26 cellular contexts compared by ENCODE assay signal in the genomic region with DNA sequence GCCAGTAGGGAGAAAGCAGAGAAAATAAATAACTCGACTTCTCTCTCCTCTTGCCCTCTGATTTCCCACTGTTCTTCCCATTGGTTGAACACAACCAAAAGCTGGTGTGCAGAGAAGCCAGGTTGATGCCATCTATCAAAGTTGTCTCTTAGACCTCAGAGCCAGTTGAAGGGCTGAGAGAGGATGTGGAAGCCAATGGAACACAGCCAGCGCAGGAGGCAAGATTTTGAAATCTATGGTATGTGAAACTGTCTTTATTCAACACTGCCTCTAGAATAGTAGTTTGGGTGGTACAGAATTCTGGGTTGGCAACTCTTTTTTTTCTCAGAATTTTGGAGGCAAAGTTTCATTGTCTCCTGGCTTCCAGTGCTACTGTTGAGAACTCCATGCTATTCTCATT.
"Had no signal": no experiment of that assay in that cellular context is flagged by ENCODE, and none has a peak within 500 bp of the region (broad histone marks: within the 10 kb centered on the region; RNA-seq: fewer than 3 reads in every experiment).

No MANE protein-coding gene starts in this region.

- H3K4me3 Mint-ChIP-seq: activated CD4-positive, alpha-beta memory T cell treated with anti-CD3 and anti-CD28 coated beads for 36 hours; activated CD4-positive, alpha-beta T cell treated with anti-CD3 and anti-CD28 coated beads for 36 hours; activated CD4-positive, alpha-beta T cell treated with anti-CD3 and anti-CD28 coated beads, Interleukin-2, amount 10 ng/mL, durations not matched to agents 24 days and 14 days; activated CD8-positive, alpha-beta memory T cell treated with anti-CD3 and anti-CD28 coated beads, Interleukin-2, amount 10 ng/mL, durations not matched to agents 7 days and 5 days; activated CD8-positive, alpha-beta T cell treated with anti-CD3 and anti-CD28 coated beads, Interleukin-2, amount 10 ng/mL, durations not matched to agents 7 days and 5 days; activated naive CD8-positive, alpha-beta T cell; activated T-cell treated with anti-CD3 and anti-CD28 coated beads, Interleukin-2, amount 50 U/mL, for 24 hours; activated T-cell treated with anti-CD3 and anti-CD28 coated beads, Interleukin-2, amount 50 U/mL, for 72 hours; endodermal cell had no signal

- ATAC-seq: activated CD4-positive, alpha-beta T cell treated with anti-CD3 and anti-CD28 coated beads for 36 hours; activated CD8-positive, alpha-beta memory T cell treated with anti-CD3 and anti-CD28 coated beads, Interleukin-2, amount 10 ng/mL, durations not matched to agents 7 days and 5 days; activated CD8-positive, alpha-beta T cell treated with anti-CD3 and anti-CD28 coated beads, Interleukin-2, amount 10 ng/mL, durations not matched to agents 7 days and 5 days; activated T-cell treated with anti-CD3 and anti-CD28 coated beads, Interleukin-2, amount 50 U/mL, for 72 hours; body of pancreas; esophagus mucosa had no signal

- DNase-seq: activated CD4-positive, alpha-beta memory T cell treated with anti-CD3 and anti-CD28 coated beads for 36 hours; activated CD4-positive, alpha-beta T cell treated with anti-CD3 and anti-CD28 coated beads for 36 hours; activated CD4-positive, alpha-beta T cell treated with anti-CD3 and anti-CD28 coated beads, Interleukin-2, amount 10 ng/mL, durations not matched to agents 24 days and 14 days; activated CD4-positive, CD25-positive, alpha-beta regulatory T cell; activated CD4-positive, CD25-positive, alpha-beta regulatory T cell treated with anti-CD3 and anti-CD28 coated beads, Interleukin-2, amount 50 U/mL, for 72 hours; activated CD8-positive, alpha-beta memory T cell treated with anti-CD3 and anti-CD28 coated beads, Interleukin-2, amount 10 ng/mL, durations not matched to agents 7 days and 5 days; activated CD8-positive, alpha-beta memory T cell treated with anti-CD3 and anti-CD28 coated beads, Interleukin-2, amount 50 U/mL, for 4 hours; activated CD8-positive, alpha-beta T cell treated with anti-CD3 and anti-CD28 coated beads, Interleukin-2, amount 10 ng/mL, durations not matched to agents 7 days and 5 days; activated effector memory CD4-positive, alpha-beta T cell treated with Interleukin-2 at 50 U/mL for 16 hours; activated gamma-delta T cell treated with Interleukin-2 at 50 U/mL for 16 hours; activated naive CD4-positive, alpha-beta T cell treated with anti-CD3 and anti-CD28 coated beads, Interleukin-2, amount 50 U/mL, for 16 hours; activated naive CD4-positive, alpha-beta T cell treated with Interleukin-2 at 50 U/mL for 16 hours; activated T-cell treated with anti-CD3 and anti-CD28 coated beads, Interleukin-2, amount 50 U/mL, for 24 hours; activated T-cell treated with anti-CD3 and anti-CD28 coated beads, Interleukin-2, amount 50 U/mL, for 72 hours; adrenal gland; amygdala; aorta; body of pancreas; caudate nucleus; colonic mucosa; dorsolateral prefrontal cortex; effector memory CD4-positive, alpha-beta T cell; endodermal cell; T-helper 2 cell had no signal

- H3K4me3 ChIP-seq: adrenal gland, body of pancreas, colonic mucosa, dorsolateral prefrontal cortex had no signal

- H3K4me1 ChIP-seq: adrenal gland, body of pancreas, colonic mucosa had no signal

- H3K27ac Mint-ChIP-seq: activated CD4-positive, alpha-beta memory T cell treated with anti-CD3 and anti-CD28 coated beads for 36 hours; activated CD4-positive, alpha-beta T cell treated with anti-CD3 and anti-CD28 coated beads for 36 hours; activated CD4-positive, alpha-beta T cell treated with anti-CD3 and anti-CD28 coated beads, Interleukin-2, amount 10 ng/mL, durations not matched to agents 24 days and 14 days; activated CD8-positive, alpha-beta memory T cell treated with anti-CD3 and anti-CD28 coated beads, Interleukin-2, amount 10 ng/mL, durations not matched to agents 7 days and 5 days; activated CD8-positive, alpha-beta T cell treated with anti-CD3 and anti-CD28 coated beads, Interleukin-2, amount 10 ng/mL, durations not matched to agents 7 days and 5 days; activated naive CD8-positive, alpha-beta T cell; activated T-cell treated with anti-CD3 and anti-CD28 coated beads, Interleukin-2, amount 50 U/mL, for 72 hours; endodermal cell had no signal

- H3K27me3 Mint-ChIP-seq: activated CD4-positive, alpha-beta memory T cell treated with anti-CD3 and anti-CD28 coated beads for 36 hours; activated CD4-positive, alpha-beta T cell treated with anti-CD3 and anti-CD28 coated beads for 36 hours; activated CD4-positive, alpha-beta T cell treated with anti-CD3 and anti-CD28 coated beads, Interleukin-2, amount 10 ng/mL, durations not matched to agents 24 days and 14 days; activated CD8-positive, alpha-beta memory T cell treated with anti-CD3 and anti-CD28 coated beads, Interleukin-2, amount 10 ng/mL, durations not matched to agents 7 days and 5 days; activated naive CD8-positive, alpha-beta T cell; activated T-cell treated with anti-CD3 and anti-CD28 coated beads, Interleukin-2, amount 50 U/mL, for 24 hours had no signal

- H3K36me3 Mint-ChIP-seq: activated CD4-positive, alpha-beta memory T cell treated with anti-CD3 and anti-CD28 coated beads for 36 hours had no signal

- H3K36me3 ChIP-seq: adrenal gland, colonic mucosa had no signal

- H3K27me3 ChIP-seq: body of pancreas, colonic mucosa, dorsolateral prefrontal cortex had no signal

- H3K9me3 ChIP-seq: colonic mucosa had no signal

- H3K9me3 Mint-ChIP-seq: activated T-cell treated with anti-CD3 and anti-CD28 coated beads, Interleukin-2, amount 50 U/mL, for 72 hours had no signal

- H3K27ac ChIP-seq: adrenal gland, colonic mucosa, dorsolateral prefrontal cortex had no signal
